In the genomic region with DNA sequence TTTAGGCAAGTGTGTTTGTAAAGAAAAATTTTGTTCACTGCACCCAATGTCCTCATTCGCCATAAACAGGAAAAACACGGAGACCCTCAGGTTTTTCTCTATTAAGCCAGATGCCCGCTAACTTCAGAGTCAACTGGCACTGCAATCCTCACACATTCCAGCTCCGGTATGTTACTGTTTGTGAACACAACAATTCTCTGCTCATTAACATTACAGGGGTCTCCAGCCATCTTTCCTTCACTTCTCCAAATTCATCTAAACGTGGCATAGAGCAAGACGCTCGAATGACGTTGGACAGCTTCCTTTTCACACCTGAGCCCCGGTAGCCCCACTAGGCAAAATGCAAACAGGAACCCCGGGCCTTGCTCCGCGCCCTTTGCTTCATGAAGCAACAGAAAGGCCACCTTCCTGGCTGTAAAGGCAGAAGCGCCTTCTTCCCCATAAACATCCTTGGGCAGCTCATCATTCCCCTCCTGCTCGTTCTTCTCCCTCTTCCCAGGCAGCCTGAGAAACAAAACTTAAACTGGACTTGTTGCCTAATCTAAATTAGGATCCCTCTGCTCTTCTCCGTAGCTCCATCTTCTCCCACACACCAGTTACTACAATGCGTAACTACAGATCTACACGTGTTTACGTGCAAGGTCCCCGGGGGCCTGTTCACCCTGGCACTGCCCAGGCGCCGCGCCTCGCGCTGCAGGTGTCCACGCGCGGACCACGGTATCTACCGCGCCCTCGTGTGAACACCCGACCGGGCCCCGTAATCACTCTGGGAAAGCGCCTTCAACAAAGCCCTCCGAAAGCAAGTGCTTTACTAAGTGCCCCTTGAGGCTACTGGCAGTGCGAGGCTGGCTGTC, we compare ENCODE assay signal across 8 cellular contexts. TPM values are rescaled to one million over a fixed set of nuclear protein-coding genes. Genes with fewer than 3 reads are reported as not detected.
DNase-seq lines count a peak whose midpoint lies in the region; ATAC-seq and TF ChIP-seq lines count a peak whose summit lies in the region.

No MANE protein-coding gene starts in this region.

- H3K9me3 ChIP-seq in Caco-2 (no peaks in the 10 kb centered on the region), SJCRH30 (replicated peaks) (0 out of 2 replicates have a peak, but pooled peaks cover 2% of the 10 kb centered on the region)

- H3K4me1 Mint-ChIP-seq in Caco-2 (ENCODE audit: low read depth, unreplicated experiment) (peaks cover 38% of the 10 kb centered on the region), MCF 10A (ENCODE audit: insufficient read depth, unreplicated experiment) (peaks cover 48% of the 10 kb centered on the region)

- H3K9me3 Mint-ChIP-seq in Caco-2 (ENCODE audit: unreplicated experiment) (no peaks in the 10 kb centered on the region), MCF 10A (ENCODE audit: unreplicated experiment) (no peaks in the 10 kb centered on the region)

- BruUV-seq in Caco-2 (replicated peaks; lab: Mats Ljungman, UMichigan) (TSS peak; percentile 33), MCF 10A (replicated peaks; lab: Mats Ljungman, UMichigan) (no TSS peak)

- POLR2A ChIA-PET in Caco-2 (lab: Charles Lee), result interaction anchor here (0.6 kb wide), 2 partner anchors 8 to 9 kb away, joined by 3 read pairs; no protein-coding TSS in a partner anchor
- POLR2A ChIA-PET in HEK293T (lab: Yijun Ruan, JAX), result interaction anchor here (0.6 to 1.5 kb wide), 7 partner anchors 10 to 514 kb away, joined by 3 to 4 read pairs (median 3); a partner anchor contains a TSS
- POLR2A ChIA-PET in MCF 10A (lab: Yijun Ruan, JAX), result interaction anchor here (0.6 to 11.9 kb wide), 38 partner anchors 10 to 928 kb away, joined by 3 to 611 read pairs (median 4); a partner anchor contains a TSS

- H3K27ac Mint-ChIP-seq in Caco-2 (ENCODE audit: unreplicated experiment) (peak overlapping the region; percentile 14), MCF 10A (ENCODE audit: low read depth, unreplicated experiment) (peak overlapping the region; percentile 20)

- H3K36me3 ChIP-seq in Caco-2 (ENCODE audit: control insufficient read depth, insufficient read depth, low read length), result no peaks in the 10 kb centered on the region; the same call in 1 of the 2 replicates
- peaks cover 5% of the 10 kb centered on the region for H3K36me3 ChIP-seq in SJCRH30

- H3K27me3 ChIP-seq in Caco-2 (replicated peaks; ENCODE audit: control insufficient read depth, insufficient read depth, low read length) (no peaks in the 10 kb centered on the region), SJCRH30 (no peaks in the 10 kb centered on the region)

- CTCF ChIA-PET in Caco-2 (lab: Charles Lee) (interaction anchor here (2.6 kb wide), 1 partner anchor 8 kb away, joined by 11 read pairs; no protein-coding TSS in a partner anchor), HEK293T (lab: Yijun Ruan, JAX) (interaction anchor here (0.6 to 2.8 kb wide), 3 partner anchors 15 to 104 kb away, joined by 3 to 10 read pairs (median 8); no protein-coding TSS in a partner anchor), MCF 10A (lab: Yijun Ruan, JAX) (interaction anchor here (0.5 to 5.7 kb wide), 18 partner anchors 8 to 161 kb away, joined by 3 to 48 read pairs (median 4); no protein-coding TSS in a partner anchor)

- intact Hi-C loops in Caco-2 (cut with micrococcal nuclease; ENCODE audit: unreplicated experiment) (no loop called here), MCF 10A (cut with micrococcal nuclease) (loop anchor here (1.0 to 5.0 kb wide), 2 partner anchors 36 to 107 kb away; no protein-coding TSS in a partner anchor)

- H3K36me3 Mint-ChIP-seq in Caco-2 (ENCODE audit: insufficient read depth, unreplicated experiment) (peaks cover 19% of the 10 kb centered on the region), MCF 10A (ENCODE audit: insufficient read depth, unreplicated experiment) (peaks cover 10% of the 10 kb centered on the region)

- ATAC-seq in GM18861 (IDR thresholded peaks at IDR 0.05; ENCODE audit: unreplicated experiment), result no peak

- peaks cover 23% of the 10 kb centered on the region for H3K4me1 ChIP-seq in Caco-2
- peaks cover 15% of the 10 kb centered on the region for H3K4me1 ChIP-seq in SJCRH30

- peak overlapping the region; percentile 82 for H3K4me3 ChIP-seq in Caco-2 (ENCODE audit: low read depth, low read length)
- peak overlapping the region; percentile 92 for H3K4me3 ChIP-seq in SJCRH30

- peak overlapping the region; percentile 74 for H3K4me3 Mint-ChIP-seq in Caco-2 (ENCODE audit: unreplicated experiment)
- peak overlapping the region; percentile 75 for H3K4me3 Mint-ChIP-seq in MCF 10A (ENCODE audit: unreplicated experiment)

- TF ChIP-seq CTCF in Caco-2 (IDR thresholded peaks at IDR 0.05; ENCODE audit: insufficient read depth in 1 of 2, low read depth in 1 of 2, low read length in 1 of 2, severe bottlenecking in 1 of 2, unreplicated experiment in 1 of 2), result no peak
- TF ChIP-seq CTCF in MCF 10A (IDR thresholded peaks at IDR 0.05; ENCODE audit: unreplicated experiment), result no peak

- DNase-seq in Caco-2 (peak in 1 of 2 experiments; percentile 27), HEK293T (ENCODE audit: extremely low spot score) (peak; percentile 42), SJCRH30 (peak; percentile 33 to 36), MCF 10A (ENCODE audit: unreplicated experiment) (peak; percentile 66), iris pigment epithelial cell (ENCODE audit: low read depth) (peak; percentile 31), GDM1 (lab: John Stamatoyannopoulos, UW) (no peak)
- peak; percentile 51 for DNase-seq in stimulated activated CD4-positive, alpha-beta T cell treated with anti-CD3 and anti-CD28 coated beads, Interleukin-15, amount 100 ng/mL, for 24 hours

- no peak overlapping the region for H3K27ac ChIP-seq in SJCRH30

- H3K27me3 Mint-ChIP-seq in Caco-2 (ENCODE audit: insufficient read depth, unreplicated experiment) (no peaks in the 10 kb centered on the region), MCF 10A (ENCODE audit: insufficient read depth, unreplicated experiment) (no peaks in the 10 kb centered on the region)

TF ChIP-seq in HEK293T, 16 proteins besides CTCF, POLR2A, EP300 and RAD21:
- TF ChIP-seq ELF4 (IDR thresholded peaks at IDR 0.05) (no peak), BHLHE40 (IDR thresholded peaks at IDR 0.05; ENCODE audit: borderline replicate concordance) (no peak), ARNT (IDR thresholded peaks at IDR 0.05) (no peak), TARDBP (IDR thresholded peaks at IDR 0.05) (no peak), ZNF384 (IDR thresholded peaks at IDR 0.05) (no peak), CTBP1 (IDR thresholded peaks at IDR 0.05; ENCODE audit: borderline replicate concordance) (peak; percentile 66; the same call in 1 of the 2 replicates), SP1 (IDR thresholded peaks at IDR 0.05) (no peak), LEF1 (IDR thresholded peaks at IDR 0.05; ENCODE audit: borderline replicate concordance) (no peak), HDGF (IDR thresholded peaks at IDR 0.05; ENCODE audit: borderline replicate concordance) (no peak), FOXK2 (IDR thresholded peaks at IDR 0.05) (no peak), FOXM1 (IDR thresholded peaks at IDR 0.05; ENCODE audit: borderline replicate concordance) (no peak), L3MBTL2 (conservative IDR thresholded peaks at IDR 0.05) (peak; percentile 88), SUZ12 (IDR thresholded peaks at IDR 0.05) (no peak)

RNA-seq across cellular contexts. Expression of a gene that starts 1.2 kb away (rescaled TPM):
- total RNA-seq in Caco-2 (2022) (127 and 149 TPM in 2 replicates), MCF 10A (2022) (98.5 and 106 TPM in 2 replicates)
- 145 TPM in 2 replicates for total RNA-seq in SJCRH30 (2014; rRNA removed; shearing (Covaris generic))
